ENCODE assay signal across 34 cellular contexts in the genomic region with DNA sequence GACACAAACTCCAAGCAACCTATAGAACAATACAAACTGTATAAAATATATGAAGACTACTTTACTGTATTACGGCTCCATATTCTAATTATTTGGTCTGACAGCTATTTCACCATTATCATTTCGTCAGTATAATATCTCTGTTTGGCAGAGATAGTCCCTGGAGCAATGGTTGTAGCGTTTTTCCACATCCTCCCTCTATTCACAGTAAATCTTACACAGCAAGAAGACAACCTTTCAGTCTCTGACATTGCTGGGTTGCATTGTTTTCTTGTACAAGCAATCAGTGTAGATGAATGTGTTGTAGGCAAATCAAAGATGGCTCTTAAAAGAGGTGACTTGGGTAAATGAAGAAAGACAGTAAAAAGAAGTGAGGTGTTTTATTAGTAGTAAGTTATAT.
"Had no signal": no experiment of that assay in that cellular context is flagged by ENCODE, and none has a peak within 500 bp of the region (broad histone marks: within the 10 kb centered on the region; RNA-seq: fewer than 3 reads in every experiment).

No MANE protein-coding gene starts in this region.

- H3K4me3 ChIP-seq: adrenal gland, ascending aorta, body of pancreas, breast epithelium, cardiac muscle cell had no signal

- H3K27me3 ChIP-seq: adrenal gland, ascending aorta, body of pancreas, brain microvascular endothelial cell, breast epithelium, cardiac muscle cell had no signal

- H3K36me3 ChIP-seq: adrenal gland, ascending aorta, brain microvascular endothelial cell, breast epithelium, cardiac muscle cell had no signal

- ATAC-seq: activated naive CD4-positive, alpha-beta T cell treated with anti-CD3 and anti-CD28 coated beads, Interleukin-2, amount 50 U/mL, for 72 hours; activated naive CD8-positive, alpha-beta T cell treated with anti-CD3 and anti-CD28 coated beads, Interleukin-2, amount 50 U/mL, for 24 hours; activated T-cell treated with anti-CD3 and anti-CD28 coated beads, Interleukin-2, amount 50 U/mL, for 4 hours; activated T-cell treated with anti-CD3 and anti-CD28 coated beads, Interleukin-2, amount 50 U/mL, for 72 hours; activated T-helper 17 cell treated with anti-CD3 and anti-CD28 coated beads, Interleukin-2, amount 50 U/mL, for 72 hours; body of pancreas had no signal

- H3K27ac ChIP-seq: adrenal gland, ascending aorta, body of pancreas, brain microvascular endothelial cell, breast epithelium, cardiac muscle cell had no signal

- DNase-seq: activated effector memory CD4-positive, alpha-beta T cell treated with anti-CD3 and anti-CD28 coated beads, Interleukin-2, amount 50 U/mL, for 16 hours; activated effector memory CD4-positive, alpha-beta T cell treated with Interleukin-2 at 50 U/mL for 16 hours; activated gamma-delta T cell; activated gamma-delta T cell treated with Interleukin-2 at 50 U/mL for 16 hours; activated naive CD4-positive, alpha-beta T cell; activated naive CD4-positive, alpha-beta T cell treated with anti-CD3 and anti-CD28 coated beads for 36 hours; activated naive CD4-positive, alpha-beta T cell treated with anti-CD3 and anti-CD28 coated beads, Interleukin-2, amount 10 ng/mL, durations not matched to agents 7 days and 5 days; activated naive CD4-positive, alpha-beta T cell treated with anti-CD3 and anti-CD28 coated beads, Interleukin-2, amount 50 U/mL, for 16 hours; activated naive CD4-positive, alpha-beta T cell treated with Interleukin-2 at 50 U/mL for 16 hours; activated naive CD8-positive, alpha-beta T cell treated with anti-CD3 and anti-CD28 coated beads for 36 hours; activated naive CD8-positive, alpha-beta T cell treated with anti-CD3 and anti-CD28 coated beads, Interleukin-2, amount 10 ng/mL, durations not matched to agents 7 days and 5 days; activated naive CD8-positive, alpha-beta T cell treated with anti-CD3 and anti-CD28 coated beads, Interleukin-2, amount 50 U/mL, for 24 hours; activated T-cell treated with anti-CD3 and anti-CD28 coated beads, Interleukin-2, amount 50 U/mL, for 1 hour; activated T-cell treated with anti-CD3 and anti-CD28 coated beads, Interleukin-2, amount 50 U/mL, for 24 hours; activated T-cell treated with anti-CD3 and anti-CD28 coated beads, Interleukin-2, amount 50 U/mL, for 4 hours; activated T-cell treated with anti-CD3 and anti-CD28 coated beads, Interleukin-2, amount 50 U/mL, for 48 hours; activated T-cell treated with anti-CD3 and anti-CD28 coated beads, Interleukin-2, amount 50 U/mL, for 72 hours; adrenal gland; amniotic stem cell; amygdala; anterior cingulate cortex; aorta; body of pancreas; brain microvascular endothelial cell; caudate nucleus; central memory CD4-positive, alpha-beta T cell; cerebellar nuclear complex had no signal

- H3K9me3 ChIP-seq: adrenal gland had no signal

- FAIRE-seq: astrocyte, bronchial epithelial cell had no signal
